Comparison of ENCODE assay signal across 20 cellular contexts in genomic region chr1:55172687-55173086, GRCh38. TPM values are rescaled to one million over a fixed set of nuclear protein-coding genes. Genes with fewer than 3 reads are reported as not detected.
DNase-seq lines count a peak whose midpoint lies in the region; ATAC-seq and TF ChIP-seq lines count a peak whose summit lies in the region.
"Had no signal": no experiment of that assay in that cellular context is flagged by ENCODE, and none has a peak within 500 bp of the region (broad histone marks: within the 10 kb centered on the region; RNA-seq: fewer than 3 reads in every experiment).

No MANE protein-coding gene starts in this region.

- peaks cover 19 to 32% of the 10 kb centered on the region in 2 donors for H3K4me1 ChIP-seq in gastrocnemius medialis
- H3K4me1 ChIP-seq: BLaER1, Caco-2 had no signal

- intact Hi-C loops in gastrocnemius medialis (cut with DNase I; ENCODE audit: low total_unique reads) = no loop called here

- H3K27ac Mint-ChIP-seq in activated naive CD4-positive, alpha-beta T cell treated with anti-CD3 and anti-CD28 coated beads, Interleukin-2, amount 50 U/mL, for 24 hours = peak overlapping the region; percentile 57
- no peak overlapping the region for H3K27ac Mint-ChIP-seq in activated naive CD4-positive, alpha-beta T cell treated with anti-CD3 and anti-CD28 coated beads, Interleukin-2, amount 10 ng/mL, durations not matched to agents 7 days and 5 days
- H3K27ac Mint-ChIP-seq in chondrocyte (ENCODE audit: unreplicated experiment) (peak overlapping the region; percentile 27), memory B cell (peak overlapping the region; percentile 48), mesothelial cell of epicardium (no peak overlapping the region)
- H3K27ac Mint-ChIP-seq: CD8-positive, alpha-beta T cell; GM23338 had no signal

- in situ Hi-C loops in gastrocnemius medialis (cut with MboI; ENCODE audit: low sequenced_read_pairs in 4 of 4) = no loop called here

- peak overlapping the region; percentile 51 to 66 (median 58) for H3K27ac ChIP-seq in gastrocnemius medialis
- H3K27ac ChIP-seq: 22Rv1, BLaER1, C4-2B had no signal

- no peak for ATAC-seq in memory B cell (ENCODE audit: low read depth)
- ATAC-seq in gastrocnemius medialis = no peak
- ATAC-seq in HG03045 (IDR thresholded peaks at IDR 0.05; ENCODE audit: unreplicated experiment) = no peak
- ATAC-seq in GM19351 (IDR thresholded peaks at IDR 0.05; ENCODE audit: unreplicated experiment) = no peak
- ATAC-seq: CD8-positive, alpha-beta T cell; GM23338; HCT116 had no signal

- no peaks in the 10 kb centered on the region for H3K9me3 ChIP-seq in gastrocnemius medialis
- H3K9me3 ChIP-seq: BLaER1, Caco-2 had no signal

- no peak overlapping the region for H3K4me3 Mint-ChIP-seq in activated naive CD4-positive, alpha-beta T cell treated with anti-CD3 and anti-CD28 coated beads, Interleukin-2, amount 50 U/mL, for 24 hours
- no peak overlapping the region for H3K4me3 Mint-ChIP-seq in activated naive CD4-positive, alpha-beta T cell treated with anti-CD3 and anti-CD28 coated beads, Interleukin-2, amount 10 ng/mL, durations not matched to agents 7 days and 5 days
- H3K4me3 Mint-ChIP-seq in chondrocyte (ENCODE audit: unreplicated experiment) = no peak overlapping the region
- H3K4me3 Mint-ChIP-seq in memory B cell = no peak overlapping the region
- H3K4me3 Mint-ChIP-seq in mesothelial cell of epicardium = no peak overlapping the region
- H3K4me3 Mint-ChIP-seq: B cell; CD4-positive, CD25-positive, alpha-beta regulatory T cell; CD8-positive, alpha-beta T cell; GM23338; H9 had no signal

- H3K27me3 Mint-ChIP-seq in activated naive CD4-positive, alpha-beta T cell treated with anti-CD3 and anti-CD28 coated beads, Interleukin-2, amount 50 U/mL, for 24 hours = no peaks in the 10 kb centered on the region
- no peaks in the 10 kb centered on the region for H3K27me3 Mint-ChIP-seq in activated naive CD4-positive, alpha-beta T cell treated with anti-CD3 and anti-CD28 coated beads, Interleukin-2, amount 10 ng/mL, durations not matched to agents 7 days and 5 days
- H3K27me3 Mint-ChIP-seq in chondrocyte (ENCODE audit: low read depth) (no peaks in the 10 kb centered on the region), memory B cell (no peaks in the 10 kb centered on the region), mesothelial cell of epicardium (ENCODE audit: low read depth) (no peaks in the 10 kb centered on the region)
- H3K27me3 Mint-ChIP-seq: B cell; CD4-positive, CD25-positive, alpha-beta regulatory T cell had no signal

- TF ChIP-seq CTCF in chondrocyte (IDR thresholded peaks at IDR 0.05) (no peak), gastrocnemius medialis (IDR thresholded peaks at IDR 0.05 in 4 of 5, conservative IDR thresholded peaks at IDR 0.05 in 1 of 5) (no peak), mesothelial cell of epicardium (IDR thresholded peaks at IDR 0.05; ENCODE audit: unreplicated experiment) (no peak)

- peaks cover 20% of the 10 kb centered on the region for H3K36me3 Mint-ChIP-seq in activated naive CD4-positive, alpha-beta T cell treated with anti-CD3 and anti-CD28 coated beads, Interleukin-2, amount 50 U/mL, for 24 hours
- H3K36me3 Mint-ChIP-seq in activated naive CD4-positive, alpha-beta T cell treated with anti-CD3 and anti-CD28 coated beads, Interleukin-2, amount 10 ng/mL, durations not matched to agents 7 days and 5 days = peaks cover 36% of the 10 kb centered on the region
- H3K36me3 Mint-ChIP-seq in chondrocyte (ENCODE audit: low read depth) (peaks cover 22% of the 10 kb centered on the region), memory B cell (peaks cover 24% of the 10 kb centered on the region), mesothelial cell of epicardium (peaks cover 22% of the 10 kb centered on the region)

- no peaks in the 10 kb centered on the region for H3K27me3 ChIP-seq in gastrocnemius medialis
- H3K27me3 ChIP-seq: BLaER1 had no signal

- peaks cover 0 to 35% of the 10 kb centered on the region in 2 donors for H3K36me3 ChIP-seq in gastrocnemius medialis

- CTCF ChIA-PET in activated naive CD4-positive, alpha-beta T cell treated with anti-CD3 and anti-CD28 coated beads, Interleukin-2, amount 10 ng/mL, durations not matched to agents 7 days and 5 days (lab: Charles Lee) = no interaction called here

- no peak for TF ChIP-seq POLR2A in gastrocnemius medialis (IDR thresholded peaks at IDR 0.05)

- H3K9me3 Mint-ChIP-seq in activated naive CD4-positive, alpha-beta T cell treated with anti-CD3 and anti-CD28 coated beads, Interleukin-2, amount 50 U/mL, for 24 hours = no peaks in the 10 kb centered on the region
- no peaks in the 10 kb centered on the region for H3K9me3 Mint-ChIP-seq in activated naive CD4-positive, alpha-beta T cell treated with anti-CD3 and anti-CD28 coated beads, Interleukin-2, amount 10 ng/mL, durations not matched to agents 7 days and 5 days
- H3K9me3 Mint-ChIP-seq in chondrocyte (ENCODE audit: low read depth) (no peaks in the 10 kb centered on the region), memory B cell (no peaks in the 10 kb centered on the region), mesothelial cell of epicardium (no peaks in the 10 kb centered on the region)
- H3K9me3 Mint-ChIP-seq: CD4-positive, CD25-positive, alpha-beta regulatory T cell; CD8-positive, alpha-beta T cell; GM23338; H9 had no signal

- no peak for DNase-seq in activated naive CD4-positive, alpha-beta T cell treated with anti-CD3 and anti-CD28 coated beads, Interleukin-2, amount 10 ng/mL, durations not matched to agents 7 days and 5 days
- DNase-seq in chondrocyte (ENCODE audit: low spot score) (no peak), memory B cell (ENCODE audit: low spot score in 2 of 2) (no peak), gastrocnemius medialis (no peak), mesothelial cell of epicardium (ENCODE audit: low spot score in 2 of 2, unreplicated experiment in 2 of 2) (no peak)
- DNase-seq: Caco-2; CD4-positive, CD25-positive, alpha-beta regulatory T cell; CD8-positive, alpha-beta T cell; DMS153; DND-41; H9 had no signal

- H3K4me3 ChIP-seq in gastrocnemius medialis = no peak overlapping the region
- H3K4me3 ChIP-seq: BLaER1, GM23338 had no signal

- peaks cover 47% of the 10 kb centered on the region for H3K4me1 Mint-ChIP-seq in activated naive CD4-positive, alpha-beta T cell treated with anti-CD3 and anti-CD28 coated beads, Interleukin-2, amount 50 U/mL, for 24 hours
- H3K4me1 Mint-ChIP-seq in activated naive CD4-positive, alpha-beta T cell treated with anti-CD3 and anti-CD28 coated beads, Interleukin-2, amount 10 ng/mL, durations not matched to agents 7 days and 5 days = no peaks in the 10 kb centered on the region
- peaks cover 21% of the 10 kb centered on the region for H3K4me1 Mint-ChIP-seq in chondrocyte (ENCODE audit: low read depth)
- peaks cover 8% of the 10 kb centered on the region for H3K4me1 Mint-ChIP-seq in memory B cell
- peaks cover 9% of the 10 kb centered on the region for H3K4me1 Mint-ChIP-seq in mesothelial cell of epicardium

RNA-seq across cellular contexts. Expression of gene USP24, which starts 42.5 kb away (rescaled TPM):
- 22.7 to 28.9 TPM (median 25.8 TPM) in 3 replicates for total RNA-seq in chondrocyte
- total RNA-seq in gastrocnemius medialis = 100 to 1,000 TPM in 1 of 4 donors, 10 to 100 TPM in 3; 77.3 to 102 (median 90.8) TPM
- total RNA-seq in mesothelial cell of epicardium = 49.8 to 58.1 TPM (median 53.3 TPM) in 3 replicates

Comparison
In these comparisons a context has a peak if more than half of its experiments do, and no peak if none do; other contexts are left out.
1. H3K27ac Mint-ChIP-seq: peak in activated naive CD4-positive, alpha-beta T cell treated with anti-CD3 and anti-CD28 coated beads, Interleukin-2, amount 50 U/mL, for 24 hours (single experiment), chondrocyte (single experiment) and memory B cell (single experiment); none in activated naive CD4-positive, alpha-beta T cell treated with anti-CD3 and anti-CD28 coated beads, Interleukin-2, amount 10 ng/mL, durations not matched to agents 7 days and 5 days (single experiment) and mesothelial cell of epicardium (single experiment).